In the genomic region with DNA sequence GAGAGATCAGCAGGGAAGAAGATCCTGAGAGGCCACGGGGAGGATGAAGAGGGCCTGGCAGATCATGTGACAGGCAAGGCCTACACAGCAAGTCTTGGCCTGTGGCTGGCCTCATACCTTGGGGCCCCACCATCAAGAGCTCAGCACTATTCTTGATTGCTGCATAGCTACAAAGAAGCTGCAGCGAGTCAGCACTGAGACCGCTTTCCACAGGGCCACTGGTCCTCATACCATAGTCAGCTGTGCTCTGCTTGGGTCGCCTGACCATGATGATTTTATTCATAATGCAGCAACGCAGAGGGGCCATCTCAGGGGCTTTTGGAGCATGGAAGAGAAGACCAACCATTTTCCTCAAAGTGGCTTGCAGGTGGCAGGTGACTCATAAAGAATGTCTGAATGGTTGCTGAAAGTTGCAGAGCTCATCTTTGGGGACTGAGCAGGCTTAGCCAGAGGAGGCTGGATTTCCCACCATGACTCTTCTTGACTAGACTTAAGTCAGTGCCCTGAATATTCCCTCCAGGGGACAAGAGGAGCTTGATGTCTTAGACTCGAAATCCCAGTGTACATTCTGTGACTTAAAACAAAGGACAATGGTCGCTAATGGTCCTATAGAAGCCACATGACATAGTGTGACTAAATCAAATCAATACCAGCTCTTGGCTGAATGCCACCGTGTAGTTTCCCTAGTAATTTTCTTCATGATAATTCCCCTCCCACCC, we compare ENCODE assay signal across 13 cellular contexts. TPM values are rescaled to one million over a fixed set of nuclear protein-coding genes. Genes with fewer than 3 reads are reported as not detected.
DNase-seq lines count a peak whose midpoint lies in the region; ATAC-seq, FAIRE-seq and TF ChIP-seq lines count a peak whose summit lies in the region.
"Not testable (repeated sequence)": the region's sequence is repeated elsewhere in the genome, so short reads cannot be mapped to it uniquely, and the experiment has no call there.
"Had no signal": no experiment of that assay in that cellular context is flagged by ENCODE, and none has a peak within 500 bp of the region (broad histone marks: within the 10 kb centered on the region; RNA-seq: fewer than 3 reads in every experiment).

No MANE protein-coding gene starts in this region.

- H3K4me1 ChIP-seq in kidney (ENCODE audit: control insufficient read depth in 1 of 2, insufficient read depth in 1 of 2, low read depth in 1 of 2, low read length in 2 of 2) = not testable (repeated sequence)

- H3K27ac ChIP-seq in kidney (ENCODE audit: low read depth in 2 of 2, low read length in 2 of 2) = not testable (repeated sequence)

- TF ChIP-seq CTCF in kidney (IDR thresholded peaks at IDR 0.05; ENCODE audit: borderline replicate concordance, extremely low read depth, insufficient read depth) = not testable (repeated sequence)

- intact Hi-C loops in kidney (cut with DNase I) = not testable (repeated sequence)

- not testable (repeated sequence) for DNase-seq in activated naive CD4-positive, alpha-beta T cell treated with anti-CD3 and anti-CD28 coated beads, Interleukin-2, amount 50 U/mL, for 72 hours (ENCODE audit: low spot score in 2 of 2); kidney

- not testable (repeated sequence) for H3K9ac ChIP-seq in kidney (ENCODE audit: low read length in 2 of 2)

- not testable (repeated sequence) for H3K9me3 Mint-ChIP-seq in activated naive CD4-positive, alpha-beta T cell treated with anti-CD3 and anti-CD28 coated beads, Interleukin-2, amount 50 U/mL, for 72 hours

- peak; percentile 17 for FAIRE-seq in kidney (lab: Jason Lieb, UNC)

- H3K27ac Mint-ChIP-seq in activated naive CD4-positive, alpha-beta T cell treated with anti-CD3 and anti-CD28 coated beads, Interleukin-2, amount 50 U/mL, for 72 hours = not testable (repeated sequence)

- not testable (repeated sequence) for H3K4me3 ChIP-seq in kidney (ENCODE audit: low read length in 2 of 2)

- not testable (repeated sequence) for H3K36me3 ChIP-seq in kidney (ENCODE audit: control insufficient read depth in 1 of 2, insufficient read depth in 2 of 2, low read length in 2 of 2)

- ATAC-seq in GM18502 (IDR thresholded peaks at IDR 0.05; ENCODE audit: poor library complexity, unreplicated experiment) (peak; percentile 56), GM19351 (IDR thresholded peaks at IDR 0.05; ENCODE audit: unreplicated experiment) (peak; percentile 37), HG02623 (IDR thresholded peaks at IDR 0.05; ENCODE audit: unreplicated experiment) (peak; percentile 40), HG02973 (IDR thresholded peaks at IDR 0.05; ENCODE audit: unreplicated experiment) (peak; percentile 49), HG03460 (IDR thresholded peaks at IDR 0.05; ENCODE audit: unreplicated experiment) (peak; percentile 62)
- peak; percentile 63 to 81 for ATAC-seq in activated naive CD4-positive, alpha-beta T cell treated with anti-CD3 and anti-CD28 coated beads, Interleukin-2, amount 50 U/mL, for 72 hours

- H3K36me3 Mint-ChIP-seq in activated naive CD4-positive, alpha-beta T cell treated with anti-CD3 and anti-CD28 coated beads, Interleukin-2, amount 50 U/mL, for 72 hours = not testable (repeated sequence)

- H3K9me3 ChIP-seq in kidney (ENCODE audit: control insufficient read depth in 1 of 2, low read length in 2 of 2) = not testable (repeated sequence)

RNA-seq across cellular contexts. Expression of a gene that starts 2.0 kb away (rescaled TPM):
- total RNA-seq in activated naive CD4-positive, alpha-beta T cell treated with anti-CD3 and anti-CD28 coated beads, Interleukin-2, amount 50 U/mL, for 72 hours = not detected
- total RNA-seq in kidney = not detected
- polyA plus RNA-seq in kidney (ENCODE audit: insufficient read depth, low read depth, low replicate concordance) = not detected
- total RNA-seq: A172; CD4-positive, CD25-positive, alpha-beta regulatory T cell; G401; H4; LHCN-M2; RPMI7951 had no signal
- polyA plus RNA-seq: CD4-positive, CD25-positive, alpha-beta regulatory T cell had no signal

RNA-seq across cellular contexts. Expression of a gene that starts 10.9 kb away (rescaled TPM):
- 10 to 100 TPM; 24.2 to 34.0 TPM for total RNA-seq in activated naive CD4-positive, alpha-beta T cell treated with anti-CD3 and anti-CD28 coated beads, Interleukin-2, amount 50 U/mL, for 72 hours
- total RNA-seq in kidney = 33.7 TPM
- 30.3 TPM for polyA plus RNA-seq in kidney (ENCODE audit: insufficient read depth, low read depth, low replicate concordance)

RNA-seq across cellular contexts. Expression of a gene that starts 46.4 kb away (rescaled TPM):
- total RNA-seq in activated naive CD4-positive, alpha-beta T cell treated with anti-CD3 and anti-CD28 coated beads, Interleukin-2, amount 50 U/mL, for 72 hours = not detected
- not detected for total RNA-seq in kidney
- not detected for polyA plus RNA-seq in kidney (ENCODE audit: insufficient read depth, low read depth, low replicate concordance)
- total RNA-seq: A172; CD4-positive, CD25-positive, alpha-beta regulatory T cell; G401; H4; LHCN-M2 had no signal
- polyA plus RNA-seq: CD4-positive, CD25-positive, alpha-beta regulatory T cell had no signal
